ENCODE assay signal across 1 cellular context in genomic region chr2:64327510-64328414, GRCh38.
TF ChIP-seq lines count a peak whose summit lies in the region.

No MANE protein-coding gene starts in this region.

TF ChIP-seq in GM12878, 131 proteins besides CTCF, POLR2A, EP300 and RAD21 (continued from another document and continues in another):
- no peak for TF ChIP-seq FOXK2 (IDR thresholded peaks at IDR 0.05)
- no peak; the same call in 1 of the 2 replicates for TF ChIP-seq NR2C1 (IDR thresholded peaks at IDR 0.05)
- TF ChIP-seq EGR1 (IDR thresholded peaks at IDR 0.05; ENCODE audit: borderline replicate concordance in 1 of 2, low read depth in 2 of 2, low read length in 2 of 2), result peak in 1 of 2 experiments; percentile 80; a peak in 2 of 3 replicates
- TF ChIP-seq MEF2A (IDR thresholded peaks at IDR 0.05; ENCODE audit: insufficient read depth, low read depth, low read length), result 0 out of 2 replicates have a peak, but pooled peaks have one; percentile 23
- TF ChIP-seq, protein P1, sequence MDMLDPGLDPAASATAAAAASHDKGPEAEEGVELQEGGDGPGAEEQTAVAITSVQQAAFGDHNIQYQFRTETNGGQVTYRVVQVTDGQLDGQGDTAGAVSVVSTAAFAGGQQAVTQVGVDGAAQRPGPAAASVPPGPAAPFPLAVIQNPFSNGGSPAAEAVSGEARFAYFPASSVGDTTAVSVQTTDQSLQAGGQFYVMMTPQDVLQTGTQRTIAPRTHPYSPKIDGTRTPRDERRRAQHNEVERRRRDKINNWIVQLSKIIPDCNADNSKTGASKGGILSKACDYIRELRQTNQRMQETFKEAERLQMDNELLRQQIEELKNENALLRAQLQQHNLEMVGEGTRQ (IDR thresholded peaks at IDR 0.05; ENCODE audit: borderline replicate concordance, low read depth, low read length), result no peak
- peak; percentile 30; the same call in 1 of the 2 replicates for TF ChIP-seq ATF2 (IDR thresholded peaks at IDR 0.05; ENCODE audit: low read length)
- no peak; the same call in 1 of the 2 replicates for TF ChIP-seq IRF4 (IDR thresholded peaks at IDR 0.05; ENCODE audit: low read depth, low read length)
- no peak for TF ChIP-seq ZNF274 (IDR thresholded peaks at IDR 0.05; ENCODE audit: insufficient read depth, insufficient read length)
- no peak for TF ChIP-seq SREBF2 (IDR thresholded peaks at IDR 0.05; ENCODE audit: low read length)
- TF ChIP-seq CBX5 (IDR thresholded peaks at IDR 0.05; ENCODE audit: low read depth), result no peak
- peak; percentile 23; the same call in 1 of the 2 replicates for TF ChIP-seq TBL1XR1 (IDR thresholded peaks at IDR 0.05; ENCODE audit: low read depth, low read length)
- TF ChIP-seq CHD2 (IDR thresholded peaks at IDR 0.05; ENCODE audit: borderline replicate concordance, low read depth, low read length), result no peak
- no peak for TF ChIP-seq ZNF207 (IDR thresholded peaks at IDR 0.05; ENCODE audit: borderline replicate concordance)
- no peak for TF ChIP-seq KLF5 (IDR thresholded peaks at IDR 0.05; ENCODE audit: partially characterized antibody)
- no peak for TF ChIP-seq ZBTB4 (CRISPR knock-in tag; IDR thresholded peaks at IDR 0.05)
- TF ChIP-seq ZZZ3 (IDR thresholded peaks at IDR 0.05; ENCODE audit: control insufficient read depth, insufficient read length, low read depth), result no peak
- TF ChIP-seq KAT2A (conservative IDR thresholded peaks at IDR 0.05; ENCODE audit: control insufficient read depth, low read depth, low read length), result no peak
- TF ChIP-seq SMAD1 (IDR thresholded peaks at IDR 0.05; ENCODE audit: low read depth, partially characterized antibody), result no peak
- no peak for TF ChIP-seq MTA3 (IDR thresholded peaks at IDR 0.05; ENCODE audit: borderline replicate concordance, low read length)
- no peak for TF ChIP-seq WRNIP1 (IDR thresholded peaks at IDR 0.05; ENCODE audit: borderline replicate concordance, low read depth, low read length)
- no peak for TF ChIP-seq TCF7 (IDR thresholded peaks at IDR 0.05; ENCODE audit: borderline replicate concordance)
- no peak for TF ChIP-seq ZNF592 (IDR thresholded peaks at IDR 0.05)
- TF ChIP-seq NFYA (IDR thresholded peaks at IDR 0.05; ENCODE audit: borderline replicate concordance, low read depth, low read length), result no peak
- TF ChIP-seq BHLHE40 (IDR thresholded peaks at IDR 0.05; ENCODE audit: borderline replicate concordance in 1 of 2, low read depth in 2 of 2, low read length in 1 of 2), result no peak
- no peak for TF ChIP-seq HDGF (IDR thresholded peaks at IDR 0.05)
- TF ChIP-seq IKZF1 (conservative IDR thresholded peaks at IDR 0.05), result no peak
- no peak for TF ChIP-seq HDAC2 (IDR thresholded peaks at IDR 0.05)
- TF ChIP-seq NFIC (IDR thresholded peaks at IDR 0.05; ENCODE audit: low read depth, low read length), result no peak; the same call in 1 of the 2 replicates
- TF ChIP-seq, protein P2, sequence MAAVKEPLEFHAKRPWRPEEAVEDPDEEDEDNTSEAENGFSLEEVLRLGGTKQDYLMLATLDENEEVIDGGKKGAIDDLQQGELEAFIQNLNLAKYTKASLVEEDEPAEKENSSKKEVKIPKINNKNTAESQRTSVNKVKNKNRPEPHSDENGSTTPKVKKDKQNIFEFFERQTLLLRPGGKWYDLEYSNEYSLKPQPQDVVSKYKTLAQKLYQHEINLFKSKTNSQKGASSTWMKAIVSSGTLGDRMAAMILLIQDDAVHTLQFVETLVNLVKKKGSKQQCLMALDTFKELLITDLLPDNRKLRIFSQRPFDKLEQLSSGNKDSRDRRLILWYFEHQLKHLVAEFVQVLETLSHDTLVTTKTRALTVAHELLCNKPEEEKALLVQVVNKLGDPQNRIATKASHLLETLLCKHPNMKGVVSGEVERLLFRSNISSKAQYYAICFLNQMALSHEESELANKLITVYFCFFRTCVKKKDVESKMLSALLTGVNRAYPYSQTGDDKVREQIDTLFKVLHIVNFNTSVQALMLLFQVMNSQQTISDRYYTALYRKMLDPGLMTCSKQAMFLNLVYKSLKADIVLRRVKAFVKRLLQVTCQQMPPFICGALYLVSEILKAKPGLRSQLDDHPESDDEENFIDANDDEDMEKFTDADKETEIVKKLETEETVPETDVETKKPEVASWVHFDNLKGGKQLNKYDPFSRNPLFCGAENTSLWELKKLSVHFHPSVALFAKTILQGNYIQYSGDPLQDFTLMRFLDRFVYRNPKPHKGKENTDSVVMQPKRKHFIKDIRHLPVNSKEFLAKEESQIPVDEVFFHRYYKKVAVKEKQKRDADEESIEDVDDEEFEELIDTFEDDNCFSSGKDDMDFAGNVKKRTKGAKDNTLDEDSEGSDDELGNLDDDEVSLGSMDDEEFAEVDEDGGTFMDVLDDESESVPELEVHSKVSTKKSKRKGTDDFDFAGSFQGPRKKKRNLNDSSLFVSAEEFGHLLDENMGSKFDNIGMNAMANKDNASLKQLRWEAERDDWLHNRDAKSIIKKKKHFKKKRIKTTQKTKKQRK (IDR thresholded peaks at IDR 0.05; ENCODE audit: low read depth, low read length), result no peak
- TF ChIP-seq POU2F2 (IDR thresholded peaks at IDR 0.05; ENCODE audit: borderline replicate concordance, low read depth, low read length), result no peak
- no peak for TF ChIP-seq NR2C2 (IDR thresholded peaks at IDR 0.05; ENCODE audit: borderline replicate concordance, control insufficient read depth, insufficient read length, low read depth)
- TF ChIP-seq CHD4 (IDR thresholded peaks at IDR 0.05), result no peak
- TF ChIP-seq RAD51 (IDR thresholded peaks at IDR 0.05), result no peak
- TF ChIP-seq ASH2L (IDR thresholded peaks at IDR 0.05; ENCODE audit: borderline replicate concordance, low read depth), result no peak
- no peak for TF ChIP-seq MXI1 (IDR thresholded peaks at IDR 0.05; ENCODE audit: low read depth, low read length)
- 0 out of 2 replicates have a peak, but pooled peaks have one; percentile 18 for TF ChIP-seq TCF3 (IDR thresholded peaks at IDR 0.05; ENCODE audit: borderline replicate concordance, insufficient read depth, low read depth, low read length)
- TF ChIP-seq BCL11A (IDR thresholded peaks at IDR 0.05; ENCODE audit: low read depth, low read length), result no peak
- TF ChIP-seq MYC (IDR thresholded peaks at IDR 0.05; ENCODE audit: insufficient read depth, insufficient read length, insufficient replicate concordance, low read length, severe bottlenecking), result no peak
- TF ChIP-seq, protein P3, sequence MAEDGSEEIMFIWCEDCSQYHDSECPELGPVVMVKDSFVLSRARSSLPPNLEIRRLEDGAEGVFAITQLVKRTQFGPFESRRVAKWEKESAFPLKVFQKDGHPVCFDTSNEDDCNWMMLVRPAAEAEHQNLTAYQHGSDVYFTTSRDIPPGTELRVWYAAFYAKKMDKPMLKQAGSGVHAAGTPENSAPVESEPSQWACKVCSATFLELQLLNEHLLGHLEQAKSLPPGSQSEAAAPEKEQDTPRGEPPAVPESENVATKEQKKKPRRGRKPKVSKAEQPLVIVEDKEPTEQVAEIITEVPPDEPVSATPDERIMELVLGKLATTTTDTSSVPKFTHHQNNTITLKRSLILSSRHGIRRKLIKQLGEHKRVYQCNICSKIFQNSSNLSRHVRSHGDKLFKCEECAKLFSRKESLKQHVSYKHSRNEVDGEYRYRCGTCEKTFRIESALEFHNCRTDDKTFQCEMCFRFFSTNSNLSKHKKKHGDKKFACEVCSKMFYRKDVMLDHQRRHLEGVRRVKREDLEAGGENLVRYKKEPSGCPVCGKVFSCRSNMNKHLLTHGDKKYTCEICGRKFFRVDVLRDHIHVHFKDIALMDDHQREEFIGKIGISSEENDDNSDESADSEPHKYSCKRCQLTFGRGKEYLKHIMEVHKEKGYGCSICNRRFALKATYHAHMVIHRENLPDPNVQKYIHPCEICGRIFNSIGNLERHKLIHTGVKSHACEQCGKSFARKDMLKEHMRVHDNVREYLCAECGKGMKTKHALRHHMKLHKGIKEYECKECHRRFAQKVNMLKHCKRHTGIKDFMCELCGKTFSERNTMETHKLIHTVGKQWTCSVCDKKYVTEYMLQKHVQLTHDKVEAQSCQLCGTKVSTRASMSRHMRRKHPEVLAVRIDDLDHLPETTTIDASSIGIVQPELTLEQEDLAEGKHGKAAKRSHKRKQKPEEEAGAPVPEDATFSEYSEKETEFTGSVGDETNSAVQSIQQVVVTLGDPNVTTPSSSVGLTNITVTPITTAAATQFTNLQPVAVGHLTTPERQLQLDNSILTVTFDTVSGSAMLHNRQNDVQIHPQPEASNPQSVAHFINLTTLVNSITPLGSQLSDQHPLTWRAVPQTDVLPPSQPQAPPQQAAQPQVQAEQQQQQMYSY (CRISPR knock-in tag; IDR thresholded peaks at IDR 0.05), result no peak
- no peak for TF ChIP-seq CBX3 (IDR thresholded peaks at IDR 0.05; ENCODE audit: borderline replicate concordance, low read depth)
- TF ChIP-seq ATF7 (IDR thresholded peaks at IDR 0.05; ENCODE audit: low read depth), result no peak
- TF ChIP-seq FOS (IDR thresholded peaks at IDR 0.05; ENCODE audit: borderline replicate concordance, extremely low read depth, insufficient read length), result no peak
- peak; percentile 30; the same call in 1 of the 2 replicates for TF ChIP-seq NKRF (conservative IDR thresholded peaks at IDR 0.05)
- TF ChIP-seq, protein P4, sequence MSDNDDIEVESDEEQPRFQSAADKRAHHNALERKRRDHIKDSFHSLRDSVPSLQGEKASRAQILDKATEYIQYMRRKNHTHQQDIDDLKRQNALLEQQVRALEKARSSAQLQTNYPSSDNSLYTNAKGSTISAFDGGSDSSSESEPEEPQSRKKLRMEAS (IDR thresholded peaks at IDR 0.05; ENCODE audit: low read depth, low read length), result no peak
- peak; percentile 54 for TF ChIP-seq RUNX3 (IDR thresholded peaks at IDR 0.05; ENCODE audit: low read length)
- TF ChIP-seq CREM (IDR thresholded peaks at IDR 0.05; ENCODE audit: low read depth), result no peak; the same call in 1 of the 2 replicates
